Comparison of ENCODE assay signal across 19 cellular contexts in genomic region chr4:630661-631060, GRCh38. TPM values are rescaled to one million over a fixed set of nuclear protein-coding genes. Genes with fewer than 3 reads are reported as not detected.
DNase-seq lines count a peak whose midpoint lies in the region; ATAC-seq and TF ChIP-seq lines count a peak whose summit lies in the region.
"Had no signal": no experiment of that assay in that cellular context is flagged by ENCODE, and none has a peak within 500 bp of the region (broad histone marks: within the 10 kb centered on the region; RNA-seq: fewer than 3 reads in every experiment).

No MANE protein-coding gene starts in this region.

- DNase-seq in NCI-H2171 treated with DMSO at 0.1 percent for 48 hours (lab: John Stamatoyannopoulos, UW) (peak; percentile 52), NCI-H2171 (lab: John Stamatoyannopoulos, UW) (no peak), DMS53 (lab: John Stamatoyannopoulos, UW) (peak; percentile 88), osteoblast (ENCODE audit: insufficient read length, low spot score, missing footprints) (peak; percentile 63), AG08395 (ENCODE audit: low spot score) (no peak), GM03348 (ENCODE audit: low spot score) (no peak)
- DNase-seq: GF-D8, GOT3, IMR-90, Kasumi-1, NCI-H2081 treated with DMSO at 0.1 percent for 48 hours, NCI-H446 treated with DMSO at 0.1 percent for 48 hours, NCI-H774, SHP77 had no signal

- H3K4me1 ChIP-seq in osteoblast (ENCODE audit: insufficient read depth, low read length), result no peaks in the 10 kb centered on the region
- H3K4me1 ChIP-seq: Caco-2 had no signal

- peak overlapping the region in 4 of 5 experiments; percentile 25 to 90 (median 50) for H3K27ac Mint-ChIP-seq in brain

- H3K4me1 Mint-ChIP-seq in brain, result peaks cover 21% of the 10 kb centered on the region

- no peak for TF ChIP-seq CTCF in brain (conservative IDR thresholded peaks at IDR 0.05)
- TF ChIP-seq CTCF in osteoblast (IDR thresholded peaks at IDR 0.05; ENCODE audit: extremely low read depth, low read depth, low read length), result no peak

- no peaks in the 10 kb centered on the region for H3K9me3 ChIP-seq in osteoblast (ENCODE audit: low read depth, low read length)
- H3K9me3 ChIP-seq: Caco-2 had no signal

- H2AFZ ChIP-seq in osteoblast (ENCODE audit: low read length), result no peak overlapping the region

- H3K79me2 ChIP-seq in osteoblast (ENCODE audit: insufficient read depth, low read length), result no peaks in the 10 kb centered on the region

- no peaks in the 10 kb centered on the region for H4K20me1 ChIP-seq in osteoblast (ENCODE audit: insufficient read depth, low read length)

- H3K27ac ChIP-seq in osteoblast (ENCODE audit: low read depth, low read length), result no peak overlapping the region
- H3K27ac ChIP-seq: C4-2B had no signal

- peaks cover 2 to 12% (median 8%) of the 10 kb centered on the region in 5 experiments for H3K9me3 Mint-ChIP-seq in brain

- H3K4me2 ChIP-seq in osteoblast (ENCODE audit: insufficient read depth, low read length), result no peak overlapping the region

- no peaks in the 10 kb centered on the region for H3K36me3 ChIP-seq in osteoblast (ENCODE audit: insufficient read depth, low read length)

- no peak for ATAC-seq in GM21529 (IDR thresholded peaks at IDR 0.05; ENCODE audit: unreplicated experiment)
- ATAC-seq: Panc1 had no signal

- no peaks in the 10 kb centered on the region for H3K27me3 ChIP-seq in osteoblast (ENCODE audit: insufficient read depth, low read length)

- peaks cover 9% of the 10 kb centered on the region for H3K27me3 Mint-ChIP-seq in brain

- no peak overlapping the region for H3K4me3 ChIP-seq in osteoblast (ENCODE audit: insufficient read depth, low read length)

- H3K4me3 Mint-ChIP-seq in brain, result peak overlapping the region in 1 of 5 experiments; percentile 3

- no peaks in the 10 kb centered on the region for H3K36me3 Mint-ChIP-seq in brain

RNA-seq across cellular contexts. Expression of gene PDE6B, which starts 5.3 kb away (rescaled TPM):
- 8.7 TPM for polyA plus RNA-seq in brain (ENCODE audit: insufficient read depth, low read depth, low replicate concordance)
- not detected in 2 replicates for total RNA-seq in osteoblast
- total RNA-seq: Caco-2 had no signal
- polyA plus RNA-seq: IMR-90 had no signal

RNA-seq across cellular contexts. Expression of gene ATP5ME, which starts 43.4 kb away (rescaled TPM):
- 717 TPM for polyA plus RNA-seq in brain (ENCODE audit: insufficient read depth, low read depth, low replicate concordance)
- 60.8 and 70.4 TPM in 2 replicates for total RNA-seq in osteoblast

RNA-seq across cellular contexts. Expression of gene MYL5, which starts 43.7 kb away (rescaled TPM):
- polyA plus RNA-seq in brain (ENCODE audit: insufficient read depth, low read depth, low replicate concordance), result 11.6 TPM
- total RNA-seq in osteoblast, result 17.7 and 22.8 TPM in 2 replicates

RNA-seq across cellular contexts. Expression of gene TMEM271, which starts 54.6 kb away (rescaled TPM):
- polyA plus RNA-seq in brain (ENCODE audit: insufficient read depth, low read depth, low replicate concordance), result 2.1 TPM
- total RNA-seq in osteoblast, result not detected in 2 replicates
- total RNA-seq: Caco-2, IMR-90 had no signal
- polyA plus RNA-seq: IMR-90 had no signal

RNA-seq across cellular contexts. Expression of gene SLC49A3, which starts 58.3 kb away (rescaled TPM):
- 1.0 TPM for polyA plus RNA-seq in brain (ENCODE audit: insufficient read depth, low read depth, low replicate concordance)
- 11.6 and 13.6 TPM in 2 replicates for total RNA-seq in osteoblast

Comparison
In these comparisons a context has a peak if more than half of its experiments do, and no peak if none do; other contexts are left out.
1. DNase-seq: peak in NCI-H2171 treated with DMSO at 0.1 percent for 48 hours (single experiment), DMS53 (single experiment) and osteoblast (single experiment); none in NCI-H2171 (single experiment), AG08395 (single experiment) and GM03348 (single experiment).